ENCODE assay signal across 20 cellular contexts in genomic region chr3:33358172-33358781, GRCh38.
DNase-seq lines count a peak whose midpoint lies in the region; ATAC-seq and TF ChIP-seq lines count a peak whose summit lies in the region.
"Had no signal": no experiment of that assay in that cellular context is flagged by ENCODE, and none has a peak within 500 bp of the region (broad histone marks: within the 10 kb centered on the region; RNA-seq: fewer than 3 reads in every experiment).

No MANE protein-coding gene starts in this region.

- no peaks in the 10 kb centered on the region for H3F3A ChIP-seq in Loucy (ENCODE audit: low read depth)
- no peaks in the 10 kb centered on the region for H3F3A ChIP-seq in neural progenitor cell (ENCODE audit: low read depth)

- H3K36me3 ChIP-seq in Loucy (ENCODE audit: insufficient read depth, low read length) (no peaks in the 10 kb centered on the region), ectodermal cell (ENCODE audit: control insufficient read depth, insufficient read depth, low read length) (no peaks in the 10 kb centered on the region), psoas muscle (ENCODE audit: insufficient read depth in 1 of 2, low read depth in 1 of 2) (no peaks in the 10 kb centered on the region), neural progenitor cell (no peaks in the 10 kb centered on the region)
- H3K36me3 ChIP-seq: BLaER1 treated with 17β-estradiol and CSF1 and Interleukin-3, amounts not matched to agents 10 nM and 100 nM had no signal

- H3K4me1 ChIP-seq in Loucy (ENCODE audit: insufficient read depth, low read length, poor library complexity, severe bottlenecking) (no peaks in the 10 kb centered on the region), ectodermal cell (ENCODE audit: control insufficient read depth, insufficient read depth, low read length) (no peaks in the 10 kb centered on the region), psoas muscle (no peaks in the 10 kb centered on the region), neural progenitor cell (peaks cover 5% of the 10 kb centered on the region)
- H3K4me1 ChIP-seq: BLaER1 treated with 17β-estradiol and CSF1 and Interleukin-3, amounts not matched to agents 10 nM and 100 nM had no signal

- ATAC-seq in psoas muscle (no peak), left colon (no peak)

- H3K79me2 ChIP-seq in Loucy (ENCODE audit: insufficient read depth, low read length): no peaks in the 10 kb centered on the region
- no peaks in the 10 kb centered on the region for H3K79me2 ChIP-seq in neural progenitor cell (ENCODE audit: low read depth)

- H3K36me3 Mint-ChIP-seq in neural progenitor cell: no peaks in the 10 kb centered on the region

- H3K4me2 ChIP-seq in Loucy (ENCODE audit: low read depth, low read length, poor library complexity, severe bottlenecking) (no peak overlapping the region), neural progenitor cell (no peak overlapping the region)
- H3K4me2 ChIP-seq: BLaER1 treated with 17β-estradiol and CSF1 and Interleukin-3, amounts not matched to agents 10 nM and 100 nM had no signal

- no peaks in the 10 kb centered on the region for H4K20me1 ChIP-seq in Loucy (ENCODE audit: insufficient read depth, low read length, poor library complexity, severe bottlenecking)
- H4K20me1 ChIP-seq in neural progenitor cell (ENCODE audit: low read depth): no peaks in the 10 kb centered on the region
- H4K20me1 ChIP-seq: BLaER1 treated with 17β-estradiol and CSF1 and Interleukin-3, amounts not matched to agents 10 nM and 100 nM had no signal

- DNase-seq in NCI-H2029 treated with DMSO at 0.1 percent for 48 hours (lab: John Stamatoyannopoulos, UW) (peak; percentile 54), NCI-H2029 (lab: John Stamatoyannopoulos, UW) (no peak), pons (ENCODE audit: low spot score) (peak; percentile 28), psoas muscle (no peak), left colon (no peak), neural progenitor cell (ENCODE audit: low spot score) (no peak)
- DNase-seq: DMS 273 treated with DMSO at 0.1 percent for 48 hours; EL; HCEC 1CT; NCI-H1092; NCI-H187; NCI-H524 treated with DMSO at 0.1 percent for 48 hours; NK-92 treated with Interleukin-12 subunit alpha and Interleukin-12 subunit beta, amount 100 ng/mL, for 24 hours; OCI-M1 had no signal

- H3K4me3 Mint-ChIP-seq in neural progenitor cell: no peak overlapping the region

- intact Hi-C loops in psoas muscle (cut with DNase I): no loop called here
- intact Hi-C loops in left colon (cut with DNase I, micrococcal nuclease): no loop called here

- 77 to 84% methylated on average over 4 of the region's 4 CpGs for WGBS in ectodermal cell, 2 experiments
- WGBS in psoas muscle, 3 donors: 29 to 54% (median 37%) methylated on average over 4 of the region's 4 CpGs

- H3K9me2 ChIP-seq in Loucy (replicated peaks; ENCODE audit: low read depth, low read length): no peaks in the 10 kb centered on the region

- H3K4me3 ChIP-seq in Loucy (ENCODE audit: low read length, poor library complexity, severe bottlenecking) (no peak overlapping the region), ectodermal cell (ENCODE audit: insufficient read depth, low read depth, low read length) (no peak overlapping the region), psoas muscle (no peak overlapping the region), neural progenitor cell (no peak overlapping the region)
- H3K4me3 ChIP-seq: BLaER1 treated with 17β-estradiol and CSF1 and Interleukin-3, amounts not matched to agents 10 nM and 100 nM; SJSA1 had no signal

- H3K9me3 Mint-ChIP-seq in neural progenitor cell: no peaks in the 10 kb centered on the region

- no peak overlapping the region for H3K27ac Mint-ChIP-seq in neural progenitor cell

- H3K27ac ChIP-seq in ectodermal cell (ENCODE audit: insufficient read depth, low read depth, low read length, poor library complexity, severe bottlenecking) (peak overlapping the region; percentile 39), psoas muscle (no peak overlapping the region), neural progenitor cell (no peak overlapping the region)
- H3K27ac ChIP-seq: 22Rv1; BLaER1 treated with 17β-estradiol and CSF1 and Interleukin-3, amounts not matched to agents 10 nM and 100 nM; RWPE1; SJSA1 had no signal

- no peaks in the 10 kb centered on the region for H3K4me1 Mint-ChIP-seq in neural progenitor cell

- H3K27me3 ChIP-seq in Loucy (ENCODE audit: insufficient read depth, low read length, poor library complexity, severe bottlenecking) (no peaks in the 10 kb centered on the region), ectodermal cell (ENCODE audit: control insufficient read depth, insufficient read depth, low read length, poor library complexity, severe bottlenecking) (no peaks in the 10 kb centered on the region), psoas muscle (ENCODE audit: insufficient read depth in 3 of 3, low read length in 2 of 3) (no peaks in the 10 kb centered on the region), neural progenitor cell (no peaks in the 10 kb centered on the region)
- H3K27me3 ChIP-seq: BLaER1 treated with 17β-estradiol and CSF1 and Interleukin-3, amounts not matched to agents 10 nM and 100 nM; SJSA1 had no signal

- H3K27me3 Mint-ChIP-seq in neural progenitor cell (ENCODE audit: insufficient read depth, low read depth): no peaks in the 10 kb centered on the region

- H3K9ac ChIP-seq in Loucy (ENCODE audit: low read depth, low read length, poor library complexity, severe bottlenecking) (no peak overlapping the region), neural progenitor cell (no peak overlapping the region)
- H3K9ac ChIP-seq: BLaER1 treated with 17β-estradiol and CSF1 and Interleukin-3, amounts not matched to agents 10 nM and 100 nM had no signal

- peak overlapping the region; percentile 41 for H2AFZ ChIP-seq in Loucy (ENCODE audit: low read length)
- H2AFZ ChIP-seq in neural progenitor cell (replicated peaks): no peak overlapping the region

- TF ChIP-seq CTCF in Loucy (conservative IDR thresholded peaks at IDR 0.05; ENCODE audit: low read length): no peak
- TF ChIP-seq CTCF in psoas muscle (IDR thresholded peaks at IDR 0.05): no peak
- TF ChIP-seq CTCF in neural progenitor cell (IDR thresholded peaks at IDR 0.05): no peak

- H3K9me3 ChIP-seq in Loucy (ENCODE audit: insufficient read depth, low read depth, low read length): no peaks in the 10 kb centered on the region
- H3K9me3 ChIP-seq in ectodermal cell (ENCODE audit: control insufficient read depth, low read length): no peaks in the 10 kb centered on the region
- no peaks in the 10 kb centered on the region for H3K9me3 ChIP-seq in psoas muscle
- no peaks in the 10 kb centered on the region for H3K9me3 ChIP-seq in neural progenitor cell (ENCODE audit: low read depth)
- H3K9me3 ChIP-seq: BLaER1 treated with 17β-estradiol and CSF1 and Interleukin-3, amounts not matched to agents 10 nM and 100 nM; SJSA1 had no signal

Comparison
In these comparisons a context has a peak if more than half of its experiments do, and no peak if none do; other contexts are left out.
1. DNase-seq: peak in NCI-H2029 treated with DMSO at 0.1 percent for 48 hours (single experiment) and pons (single experiment); none in NCI-H2029 (single experiment), psoas muscle (0 of 2), left colon (0 of 2) and neural progenitor cell (single experiment).